27 cellular contexts compared by ENCODE assay signal in genomic region chr3:128357538-128357937, GRCh38.
"Had no signal": no experiment of that assay in that cellular context is flagged by ENCODE, and none has a peak within 500 bp of the region (broad histone marks: within the 10 kb centered on the region; RNA-seq: fewer than 3 reads in every experiment).

No MANE protein-coding gene starts in this region.

- H3K27me3 ChIP-seq: ascending aorta, cardiac muscle cell, SJCRH30 had no signal

- H3K4me1 Mint-ChIP-seq: activated CD4-positive, alpha-beta T cell treated with anti-CD3 and anti-CD28 coated beads for 36 hours; activated CD4-positive, alpha-beta T cell treated with anti-CD3 and anti-CD28 coated beads, Interleukin-2, amount 10 ng/mL, durations not matched to agents 7 days and 5 days; activated CD8-positive, alpha-beta memory T cell treated with anti-CD3 and anti-CD28 coated beads, Interleukin-2, amount 10 ng/mL, durations not matched to agents 7 days and 5 days; activated naive CD4-positive, alpha-beta T cell treated with anti-CD3 and anti-CD28 coated beads, Interleukin-2, amount 10 ng/mL, durations not matched to agents 7 days and 5 days; activated naive CD8-positive, alpha-beta T cell treated with anti-CD3 and anti-CD28 coated beads, Interleukin-2, amount 10 ng/mL, durations not matched to agents 7 days and 5 days; WTC11 had no signal

- H3K27me3 Mint-ChIP-seq: activated CD4-positive, alpha-beta T cell treated with anti-CD3 and anti-CD28 coated beads for 36 hours; activated CD4-positive, alpha-beta T cell treated with anti-CD3 and anti-CD28 coated beads, Interleukin-2, amount 10 ng/mL, durations not matched to agents 7 days and 5 days; activated CD8-positive, alpha-beta memory T cell treated with anti-CD3 and anti-CD28 coated beads, Interleukin-2, amount 10 ng/mL, durations not matched to agents 7 days and 5 days; activated naive CD4-positive, alpha-beta T cell treated with anti-CD3 and anti-CD28 coated beads, Interleukin-2, amount 10 ng/mL, durations not matched to agents 7 days and 5 days; activated naive CD8-positive, alpha-beta T cell treated with anti-CD3 and anti-CD28 coated beads, Interleukin-2, amount 10 ng/mL, durations not matched to agents 7 days and 5 days; central memory CD8-positive, alpha-beta T cell had no signal

- H3K27ac ChIP-seq: ascending aorta, cardiac muscle cell, SJCRH30, SK-N-MC had no signal

- H3K4me3 Mint-ChIP-seq: activated CD4-positive, alpha-beta T cell treated with anti-CD3 and anti-CD28 coated beads for 36 hours; activated CD4-positive, alpha-beta T cell treated with anti-CD3 and anti-CD28 coated beads, Interleukin-2, amount 10 ng/mL, durations not matched to agents 7 days and 5 days; activated CD8-positive, alpha-beta memory T cell treated with anti-CD3 and anti-CD28 coated beads, Interleukin-2, amount 10 ng/mL, durations not matched to agents 7 days and 5 days; activated naive CD4-positive, alpha-beta T cell treated with anti-CD3 and anti-CD28 coated beads, Interleukin-2, amount 10 ng/mL, durations not matched to agents 7 days and 5 days; activated naive CD8-positive, alpha-beta T cell treated with anti-CD3 and anti-CD28 coated beads, Interleukin-2, amount 10 ng/mL, durations not matched to agents 7 days and 5 days; central memory CD8-positive, alpha-beta T cell; WTC11 had no signal

- H3K36me3 Mint-ChIP-seq: activated CD8-positive, alpha-beta memory T cell treated with anti-CD3 and anti-CD28 coated beads, Interleukin-2, amount 10 ng/mL, durations not matched to agents 7 days and 5 days; activated naive CD4-positive, alpha-beta T cell treated with anti-CD3 and anti-CD28 coated beads, Interleukin-2, amount 10 ng/mL, durations not matched to agents 7 days and 5 days had no signal

- H3K36me3 ChIP-seq: cardiac muscle cell, SJCRH30 had no signal

- ATAC-seq: activated CD4-positive, alpha-beta T cell treated with anti-CD3 and anti-CD28 coated beads for 36 hours; activated CD4-positive, CD25-positive, alpha-beta regulatory T cell treated with anti-CD3 and anti-CD28 coated beads, Interleukin-2, amount 50 U/mL, for 24 hours; activated CD8-positive, alpha-beta memory T cell treated with anti-CD3 and anti-CD28 coated beads, Interleukin-2, amount 10 ng/mL, durations not matched to agents 7 days and 5 days; Panc1; WTC11 had no signal

- H3K9me3 ChIP-seq: ascending aorta, SJCRH30 had no signal

- H3K9me3 Mint-ChIP-seq: activated CD4-positive, alpha-beta T cell treated with anti-CD3 and anti-CD28 coated beads, Interleukin-2, amount 10 ng/mL, durations not matched to agents 7 days and 5 days; activated naive CD4-positive, alpha-beta T cell treated with anti-CD3 and anti-CD28 coated beads, Interleukin-2, amount 10 ng/mL, durations not matched to agents 7 days and 5 days; activated naive CD8-positive, alpha-beta T cell treated with anti-CD3 and anti-CD28 coated beads, Interleukin-2, amount 10 ng/mL, durations not matched to agents 7 days and 5 days; central memory CD8-positive, alpha-beta T cell; WTC11 had no signal

- H3K4me3 ChIP-seq: ascending aorta, cardiac muscle cell, SJCRH30, SK-N-MC had no signal

- FAIRE-seq: TTC549 had no signal

- DNase-seq: activated CD4-positive, alpha-beta T cell treated with anti-CD3 and anti-CD28 coated beads for 36 hours; activated CD4-positive, alpha-beta T cell treated with anti-CD3 and anti-CD28 coated beads, Interleukin-2, amount 10 ng/mL, durations not matched to agents 7 days and 5 days; activated CD4-positive, alpha-beta T cell treated with anti-CD3 and anti-CD28 coated beads, Interleukin-2, amount 50 U/mL, for 48 hours; activated CD8-positive, alpha-beta memory T cell treated with anti-CD3 and anti-CD28 coated beads for 24 hours; activated CD8-positive, alpha-beta memory T cell treated with anti-CD3 and anti-CD28 coated beads, Interleukin-2, amount 10 ng/mL, durations not matched to agents 7 days and 5 days; activated CD8-positive, alpha-beta memory T cell treated with anti-CD3 and anti-CD28 coated beads, Interleukin-2, amount 50 U/mL, for 48 hours; activated effector memory CD4-positive, alpha-beta T cell treated with Interleukin-2 at 50 U/mL for 16 hours; activated naive CD4-positive, alpha-beta T cell treated with anti-CD3 and anti-CD28 coated beads, Interleukin-2, amount 10 ng/mL, durations not matched to agents 7 days and 5 days; activated naive CD8-positive, alpha-beta T cell treated with anti-CD3 and anti-CD28 coated beads, Interleukin-2, amount 10 ng/mL, durations not matched to agents 7 days and 5 days; activated T-cell treated with anti-CD3 and anti-CD28 coated beads, Interleukin-2, amount 50 U/mL, for 48 hours; amygdala; MM.1S; MV-4-11; NCI-H1092; NCI-H1436 treated with DMSO at 0.1 percent for 48 hours; NCI-H2029; NCI-H345; SHP77; SJCRH30 had no signal

- H3K27ac Mint-ChIP-seq: activated CD4-positive, alpha-beta T cell treated with anti-CD3 and anti-CD28 coated beads for 36 hours; activated CD4-positive, alpha-beta T cell treated with anti-CD3 and anti-CD28 coated beads, Interleukin-2, amount 10 ng/mL, durations not matched to agents 7 days and 5 days; activated CD8-positive, alpha-beta memory T cell treated with anti-CD3 and anti-CD28 coated beads, Interleukin-2, amount 10 ng/mL, durations not matched to agents 7 days and 5 days; activated naive CD4-positive, alpha-beta T cell treated with anti-CD3 and anti-CD28 coated beads, Interleukin-2, amount 10 ng/mL, durations not matched to agents 7 days and 5 days; activated naive CD8-positive, alpha-beta T cell treated with anti-CD3 and anti-CD28 coated beads, Interleukin-2, amount 10 ng/mL, durations not matched to agents 7 days and 5 days; WTC11 had no signal
